Comparison of ENCODE assay signal across 16 cellular contexts in genomic region chr3:46505953-46506352, GRCh38. TPM values are rescaled to one million over a fixed set of nuclear protein-coding genes. Genes with fewer than 3 reads are reported as not detected.
DNase-seq lines count a peak whose midpoint lies in the region; ATAC-seq and TF ChIP-seq lines count a peak whose summit lies in the region.
"Had no signal": no experiment of that assay in that cellular context is flagged by ENCODE, and none has a peak within 500 bp of the region (broad histone marks: within the 10 kb centered on the region; RNA-seq: fewer than 3 reads in every experiment).

No MANE protein-coding gene starts in this region.

- no peaks in the 10 kb centered on the region; the same call in 1 of the 2 replicates for H3K9me2 ChIP-seq in GM23338 (ENCODE audit: insufficient read depth)

- H3K27me3 Mint-ChIP-seq in GM23338 (ENCODE audit: insufficient read depth, low read depth, poor library complexity) = peaks cover 13% of the 10 kb centered on the region
- H3K27me3 Mint-ChIP-seq in central memory CD8-positive, alpha-beta T cell = peaks cover 3% of the 10 kb centered on the region

- H3K36me3 Mint-ChIP-seq in GM23338 (ENCODE audit: low read depth) = no peaks in the 10 kb centered on the region; the same call in 2 of the 3 replicates
- H3K36me3 Mint-ChIP-seq in central memory CD8-positive, alpha-beta T cell (ENCODE audit: insufficient read depth) = peaks cover 2% of the 10 kb centered on the region
- H3K36me3 Mint-ChIP-seq: CD4-positive, alpha-beta memory T cell had no signal

- H3K4me2 ChIP-seq in GM23338 (no peak overlapping the region), KMS-11 (peak overlapping the region; percentile 66)
- H3K4me2 ChIP-seq: A549 had no signal

- H3K27me3 ChIP-seq in GM23338 (ENCODE audit: insufficient read depth) = no peaks in the 10 kb centered on the region
- no peaks in the 10 kb centered on the region for H3K27me3 ChIP-seq in KMS-11 (ENCODE audit: insufficient read depth, low read depth)
- H3K27me3 ChIP-seq in gastrocnemius medialis = no peaks in the 10 kb centered on the region
- H3K27me3 ChIP-seq: BE2C had no signal

- H4K20me1 ChIP-seq in GM23338 (replicated peaks; ENCODE audit: insufficient read depth) (no peaks in the 10 kb centered on the region), KMS-11 (ENCODE audit: insufficient read depth) (no peaks in the 10 kb centered on the region)

- no peak for TF ChIP-seq POLR2A in gastrocnemius medialis (IDR thresholded peaks at IDR 0.05)

- H3F3A ChIP-seq in GM23338 (replicated peaks; ENCODE audit: low read depth) = peaks cover 8% of the 10 kb centered on the region; the same call in 1 of the 2 replicates

- H3K79me2 ChIP-seq in GM23338 (replicated peaks; ENCODE audit: insufficient read depth) = no peaks in the 10 kb centered on the region
- H3K79me2 ChIP-seq in KMS-11 (ENCODE audit: insufficient read depth, low read depth) = no peaks in the 10 kb centered on the region

- H3K27ac ChIP-seq in GM23338 (ENCODE audit: low read depth) (no peak overlapping the region), KMS-11 (peak overlapping the region; percentile 38; the same call in 1 of the 2 replicates), gastrocnemius medialis (peak overlapping the region in 3 of 4 donors; percentile 10 to 13 (median 13))
- H3K27ac ChIP-seq: A549, C4-2B had no signal

- H3K4me1 Mint-ChIP-seq in GM23338 = peaks cover 29% of the 10 kb centered on the region
- H3K4me1 Mint-ChIP-seq in central memory CD8-positive, alpha-beta T cell = peaks cover 12% of the 10 kb centered on the region

- H3K9ac ChIP-seq in KMS-11 = no peak overlapping the region

- H3K36me3 ChIP-seq in GM23338 (ENCODE audit: insufficient read depth) = no peaks in the 10 kb centered on the region
- no peaks in the 10 kb centered on the region for H3K36me3 ChIP-seq in KMS-11 (ENCODE audit: insufficient read depth)
- no peaks in the 10 kb centered on the region for H3K36me3 ChIP-seq in gastrocnemius medialis
- H3K36me3 ChIP-seq: BE2C had no signal

- H3K4me1 ChIP-seq in GM23338 (ENCODE audit: insufficient read depth) (peaks cover 24% of the 10 kb centered on the region), KMS-11 (ENCODE audit: low read depth, poor library complexity, severe bottlenecking) (peaks cover 25% of the 10 kb centered on the region), gastrocnemius medialis (peaks cover 24 to 26% of the 10 kb centered on the region in 2 donors)
- H3K4me1 ChIP-seq: A549, BE2C had no signal

- ATAC-seq in GM23338 (peak; percentile 85), gastrocnemius medialis (no peak)
- ATAC-seq in central memory CD8-positive, alpha-beta T cell (replicated peaks; ENCODE audit: extremely low read depth, poor library complexity, severe bottlenecking) = no peak
- ATAC-seq: A549, HepG2 had no signal

- peak overlapping the region; percentile 52 for H2AFZ ChIP-seq in GM23338
- peak overlapping the region; percentile 49 for H2AFZ ChIP-seq in KMS-11 (ENCODE audit: low read depth)

- no peaks in the 10 kb centered on the region for H3K9me3 ChIP-seq in gastrocnemius medialis
- H3K9me3 ChIP-seq: A549, BE2C had no signal

- TF ChIP-seq CTCF in GM23338 (conservative IDR thresholded peaks at IDR 0.05; ENCODE audit: low read depth in 2 of 2) (no peak), KMS-11 (conservative IDR thresholded peaks at IDR 0.05; ENCODE audit: low read depth, low read length) (no peak), gastrocnemius medialis (IDR thresholded peaks at IDR 0.05 in 4 of 5, conservative IDR thresholded peaks at IDR 0.05 in 1 of 5) (no peak)

- H3K27ac Mint-ChIP-seq in GM23338 = peak overlapping the region; percentile 18; the same call in 1 of the 2 replicates
- H3K27ac Mint-ChIP-seq in central memory CD8-positive, alpha-beta T cell (ENCODE audit: low read depth) = peak overlapping the region; percentile 54
- H3K27ac Mint-ChIP-seq: HFFc6 had no signal

- H3K4me3 ChIP-seq in GM23338 = no peak overlapping the region
- no peak overlapping the region for H3K4me3 ChIP-seq in KMS-11 (IDR thresholded peaks at IDR 0.05; ENCODE audit: insufficient read depth, low read depth, low read length)
- no peak overlapping the region for H3K4me3 ChIP-seq in gastrocnemius medialis
- H3K4me3 ChIP-seq: A549 had no signal

- in situ Hi-C loops in gastrocnemius medialis (cut with MboI; ENCODE audit: low sequenced_read_pairs in 4 of 4) = no loop called here

- intact Hi-C loops in gastrocnemius medialis (cut with DNase I; ENCODE audit: low total_unique reads) = no loop called here

- DNase-seq in GM23338 (ENCODE audit: low spot score) = no peak
- DNase-seq in central memory CD8-positive, alpha-beta T cell (ENCODE audit: low spot score in 2 of 2) = no peak
- no peak for DNase-seq in gastrocnemius medialis
- DNase-seq in NK-92 treated with Interleukin-12 subunit alpha and Interleukin-12 subunit beta, amount 100 ng/mL, for 24 hours (lab: John Stamatoyannopoulos, UW) = no peak
- no peak for DNase-seq in NCI-H446 (lab: John Stamatoyannopoulos, UW)
- DNase-seq: BE2C; CD4-positive, alpha-beta memory T cell; DMS79; HCEC 1CT; HFFc6 had no signal

- no peak overlapping the region; the same call in 2 of the 3 replicates for H3K4me3 Mint-ChIP-seq in GM23338
- no peak overlapping the region for H3K4me3 Mint-ChIP-seq in central memory CD8-positive, alpha-beta T cell
- H3K4me3 Mint-ChIP-seq: CD4-positive, alpha-beta memory T cell; HFFc6 had no signal

- H3K9me3 Mint-ChIP-seq in GM23338 = no peaks in the 10 kb centered on the region
- H3K9me3 Mint-ChIP-seq in central memory CD8-positive, alpha-beta T cell = no peaks in the 10 kb centered on the region
- H3K9me3 Mint-ChIP-seq: HFFc6 had no signal

TF ChIP-seq in GM23338, 12 proteins besides CTCF, POLR2A, EP300 and RAD21 (continues in another document):
- TF ChIP-seq REST (IDR thresholded peaks at IDR 0.05; ENCODE audit: unreplicated experiment) (no peak), ETS1 (IDR thresholded peaks at IDR 0.05) (no peak), STAT1 (IDR thresholded peaks at IDR 0.05; ENCODE audit: unreplicated experiment) (no peak), ZNF331 (CRISPR knock-in tag; IDR thresholded peaks at IDR 0.05; ENCODE audit: low read depth) (no peak), ZNF114 (CRISPR knock-in tag; IDR thresholded peaks at IDR 0.05) (no peak), JUNB (IDR thresholded peaks at IDR 0.05; ENCODE audit: unreplicated experiment) (no peak), POLR2AphosphoS5 (IDR thresholded peaks at IDR 0.05; ENCODE audit: low read depth) (no peak)

RNA-seq across cellular contexts. Expression of gene RTP3, which starts 8.2 kb away (rescaled TPM):
- 0.97 TPM in 1 of 2 replicates, not detected in the other for total RNA-seq in GM23338 (2014; rRNA removed; shearing (Covaris generic))
- polyA plus RNA-seq in GM23338 (2016; fragmentation: Nextera tagmentation; extraction: Ambion mirVana) = 0.16 TPM in 1 of 2 replicates, not detected in the other
- not detected for total RNA-seq in gastrocnemius medialis
- total RNA-seq: CD4-positive, alpha-beta memory T cell; HFFc6 had no signal
- polyA plus RNA-seq: A549; CD4-positive, alpha-beta memory T cell; HepG2 had no signal

RNA-seq across cellular contexts. Expression of gene LTF, which starts 41.2 kb away (rescaled TPM):
- total RNA-seq in GM23338 (2014; rRNA removed; shearing (Covaris generic)) = 1.3 and 3.5 TPM in 2 replicates
- 0.73 and 0.89 TPM in 2 replicates for polyA plus RNA-seq in GM23338 (2016; fragmentation: Nextera tagmentation; extraction: Ambion mirVana)
- total RNA-seq in gastrocnemius medialis = 1 to 10 TPM in 2 of 4 donors, under 1 TPM in 2; 0.62 to 5.1 (median 1.1) TPM
- total RNA-seq: CD4-positive, alpha-beta memory T cell; H4; HepG2 had no signal
- polyA plus RNA-seq: A549; AG04450; CD4-positive, alpha-beta memory T cell; HepG2 had no signal
